In the genomic region with DNA sequence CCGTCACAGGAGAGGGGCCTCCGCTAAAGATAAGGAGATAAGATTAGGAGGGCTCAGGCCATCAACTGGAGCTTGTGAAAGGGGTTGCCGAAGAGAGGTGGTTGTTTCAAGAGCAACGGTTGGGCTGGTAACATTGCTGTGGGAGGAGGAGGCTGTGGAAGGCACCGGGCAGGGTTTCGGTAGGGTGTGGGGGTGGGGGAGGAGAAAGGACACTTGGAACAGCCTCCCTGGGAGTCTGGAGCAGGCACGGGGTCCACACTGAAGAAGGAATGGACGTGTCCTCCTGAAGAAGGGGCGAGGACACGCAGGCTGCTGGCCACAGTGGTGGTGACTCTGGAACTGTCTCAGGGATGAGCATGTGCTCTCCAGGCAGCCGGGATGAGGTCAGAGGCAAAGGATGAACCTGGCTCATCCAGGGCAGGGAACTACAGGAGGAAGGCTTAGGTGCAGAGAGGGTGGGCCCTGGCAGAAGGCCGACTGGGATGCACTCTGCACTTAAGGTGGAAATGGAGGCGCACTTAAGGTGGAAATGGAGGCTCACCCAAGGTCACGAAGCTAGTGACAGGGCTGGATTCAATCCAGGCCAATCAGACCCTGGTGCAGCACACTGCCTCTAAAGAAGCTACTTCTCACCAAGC, we compare ENCODE assay signal across 19 cellular contexts. TPM values are rescaled to one million over a fixed set of nuclear protein-coding genes. Genes with fewer than 3 reads are reported as not detected.
DNase-seq lines count a peak whose midpoint lies in the region; ATAC-seq, FAIRE-seq and TF ChIP-seq lines count a peak whose summit lies in the region.
"Had no signal": no experiment of that assay in that cellular context is flagged by ENCODE, and none has a peak within 500 bp of the region (broad histone marks: within the 10 kb centered on the region; RNA-seq: fewer than 3 reads in every experiment).

No MANE protein-coding gene starts in this region.

- TF ChIP-seq EP300 in SK-N-SH (IDR thresholded peaks at IDR 0.05; ENCODE audit: borderline replicate concordance in 1 of 2, low read depth in 1 of 2, low read length in 1 of 2): no peak

- peak; percentile 20 for DNase-seq in SK-N-SH
- DNase-seq in NCI-H69 (lab: John Stamatoyannopoulos, UW): peak; percentile 14
- peak; percentile 41 for DNase-seq in epithelial cell of esophagus (ENCODE audit: low read depth)
- peak; percentile 56 for DNase-seq in urothelium cell line (ENCODE audit: low spot score)
- DNase-seq: COR-L47, DMS53, Karpas-422, NCI-H2029 treated with DMSO at 0.1 percent for 48 hours, NCI-H2227 treated with DMSO at 0.1 percent for 48 hours, NCI-H524 treated with DMSO at 0.1 percent for 48 hours had no signal

- H3K36me3 ChIP-seq in SK-N-SH (replicated peaks in 1 of 2; ENCODE audit: control insufficient read depth in 1 of 2, insufficient read depth in 2 of 2, low read length in 1 of 2): no peaks in the 10 kb centered on the region

- no peaks in the 10 kb centered on the region for H3K9me3 ChIP-seq in SK-N-SH

- H3K4me3 ChIP-seq in SK-N-SH (ENCODE audit: low read depth in 2 of 2, low read length in 1 of 2) (no peak overlapping the region), epithelial cell of esophagus (ENCODE audit: low read length) (no peak overlapping the region)
- H3K4me3 ChIP-seq: GM12878 had no signal

- POLR2A ChIA-PET in SK-N-SH (lab: Yijun Ruan, JAX): interaction anchor here (1.3 kb wide), 1 partner anchor 10 kb away, joined by 3 read pairs; no protein-coding TSS in a partner anchor

- no peaks in the 10 kb centered on the region; a peak in 1 of 4 replicates for H3K4me1 ChIP-seq in SK-N-SH (ENCODE audit: control insufficient read depth in 1 of 2, insufficient read depth in 2 of 2, low read depth in 1 of 2, low read length in 1 of 2)

- H3K27ac ChIP-seq in SK-N-SH (ENCODE audit: low read depth in 2 of 2, low read length in 1 of 2): no peak overlapping the region

- CTCF ChIA-PET in SK-N-SH (lab: Yijun Ruan, JAX): interaction anchor here (0.9 to 4.4 kb wide), 3 partner anchors 9 to 113 kb away, joined by 3 to 22 read pairs (median 8); no protein-coding TSS in a partner anchor

- TF ChIP-seq RAD21 in SK-N-SH (IDR thresholded peaks at IDR 0.05; ENCODE audit: low read length): no peak

- H3K9ac ChIP-seq in SK-N-SH: no peak overlapping the region

- no peak for ATAC-seq in SK-N-SH treated with all-trans-retinoic acid at 6 μM for 48 hours
- ATAC-seq in GM21390 (IDR thresholded peaks at IDR 0.05; ENCODE audit: unreplicated experiment): no peak
- no peak for ATAC-seq in GM19452 (IDR thresholded peaks at IDR 0.05; ENCODE audit: unreplicated experiment)
- ATAC-seq in HG02798 (IDR thresholded peaks at IDR 0.05; ENCODE audit: poor library complexity, unreplicated experiment): no peak
- ATAC-seq: GM12878, Right ventricle myocardium inferior had no signal

- no peaks in the 10 kb centered on the region for H4K20me1 ChIP-seq in SK-N-SH (ENCODE audit: insufficient read depth)

- no peak for TF ChIP-seq CTCF in SK-N-SH (IDR thresholded peaks at IDR 0.05)
- TF ChIP-seq CTCF in epithelial cell of esophagus (IDR thresholded peaks at IDR 0.05; ENCODE audit: insufficient read depth, low read depth, low read length, missing control alignments): no peak

- H3F3A ChIP-seq in SK-N-SH (replicated peaks; ENCODE audit: insufficient read depth): no peaks in the 10 kb centered on the region

- no peaks in the 10 kb centered on the region for H3K9me2 ChIP-seq in SK-N-SH

- peaks cover 38% of the 10 kb centered on the region; the same call in 1 of the 2 replicates for H3K27me3 ChIP-seq in SK-N-SH (ENCODE audit: insufficient read depth)

- FAIRE-seq in urothelium cell line (lab: Jason Lieb, UNC): peak; percentile 46
- FAIRE-seq: GM12878, GM18507, H54 had no signal

- H2AFZ ChIP-seq in SK-N-SH (ENCODE audit: low read depth): no peak overlapping the region

- 18% methylated on average over 14 of the region's 14 CpGs for WGBS in SK-N-SH (ENCODE audit: low lambda C conversion rate)

- no peak overlapping the region for H3K4me2 ChIP-seq in SK-N-SH

- H3K79me2 ChIP-seq in SK-N-SH (ENCODE audit: insufficient read depth): no peaks in the 10 kb centered on the region

TF ChIP-seq in SK-N-SH, 30 proteins besides CTCF, POLR2A, EP300 and RAD21 (continues in another document):
- TF ChIP-seq SMC3 (IDR thresholded peaks at IDR 0.05; ENCODE audit: low read depth, low read length) (no peak), GABPA (IDR thresholded peaks at IDR 0.05; ENCODE audit: low read depth) (no peak), SIN3A (IDR thresholded peaks at IDR 0.05; ENCODE audit: borderline replicate concordance, low read depth, low read length) (no peak), RCOR1 (IDR thresholded peaks at IDR 0.05; ENCODE audit: low read length) (no peak), CHD2 (IDR thresholded peaks at IDR 0.05; ENCODE audit: low read length, partially characterized antibody) (no peak), NRF1 (IDR thresholded peaks at IDR 0.05; ENCODE audit: low read depth, low read length) (no peak), POLR2AphosphoS5 (IDR thresholded peaks at IDR 0.05; ENCODE audit: low read depth, low read length) (no peak), MXI1 (IDR thresholded peaks at IDR 0.05; ENCODE audit: low read depth, low read length) (no peak), RFX5 (IDR thresholded peaks at IDR 0.05; ENCODE audit: low read length) (no peak), FOXJ3 (CRISPR knock-in tag; IDR thresholded peaks at IDR 0.05) (no peak)
- TF ChIP-seq, protein P1, sequence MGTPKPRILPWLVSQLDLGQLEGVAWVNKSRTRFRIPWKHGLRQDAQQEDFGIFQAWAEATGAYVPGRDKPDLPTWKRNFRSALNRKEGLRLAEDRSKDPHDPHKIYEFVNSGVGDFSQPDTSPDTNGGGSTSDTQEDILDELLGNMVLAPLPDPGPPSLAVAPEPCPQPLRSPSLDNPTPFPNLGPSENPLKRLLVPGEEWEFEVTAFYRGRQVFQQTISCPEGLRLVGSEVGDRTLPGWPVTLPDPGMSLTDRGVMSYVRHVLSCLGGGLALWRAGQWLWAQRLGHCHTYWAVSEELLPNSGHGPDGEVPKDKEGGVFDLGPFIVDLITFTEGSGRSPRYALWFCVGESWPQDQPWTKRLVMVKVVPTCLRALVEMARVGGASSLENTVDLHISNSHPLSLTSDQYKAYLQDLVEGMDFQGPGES (IDR thresholded peaks at IDR 0.05; ENCODE audit: low read depth, low read length): no peak

TF ChIP-seq in SK-N-SH treated with all-trans-retinoic acid at 6 μM for 48 hours, 23 proteins besides CTCF, POLR2A, EP300 and RAD21 (continues in another document):
- no peak for TF ChIP-seq ZNF70 (CRISPR knock-in tag; IDR thresholded peaks at IDR 0.05)
- TF ChIP-seq, protein P2, sequence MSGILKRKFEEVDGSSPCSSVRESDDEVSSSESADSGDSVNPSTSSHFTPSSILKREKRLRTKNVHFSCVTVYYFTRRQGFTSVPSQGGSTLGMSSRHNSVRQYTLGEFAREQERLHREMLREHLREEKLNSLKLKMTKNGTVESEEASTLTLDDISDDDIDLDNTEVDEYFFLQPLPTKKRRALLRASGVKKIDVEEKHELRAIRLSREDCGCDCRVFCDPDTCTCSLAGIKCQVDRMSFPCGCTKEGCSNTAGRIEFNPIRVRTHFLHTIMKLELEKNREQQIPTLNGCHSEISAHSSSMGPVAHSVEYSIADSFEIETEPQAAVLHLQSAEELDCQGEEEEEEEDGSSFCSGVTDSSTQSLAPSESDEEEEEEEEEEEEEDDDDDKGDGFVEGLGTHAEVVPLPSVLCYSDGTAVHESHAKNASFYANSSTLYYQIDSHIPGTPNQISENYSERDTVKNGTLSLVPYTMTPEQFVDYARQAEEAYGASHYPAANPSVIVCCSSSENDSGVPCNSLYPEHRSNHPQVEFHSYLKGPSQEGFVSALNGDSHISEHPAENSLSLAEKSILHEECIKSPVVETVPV (CRISPR knock-in tag; IDR thresholded peaks at IDR 0.05): no peak
- TF ChIP-seq, protein P3, sequence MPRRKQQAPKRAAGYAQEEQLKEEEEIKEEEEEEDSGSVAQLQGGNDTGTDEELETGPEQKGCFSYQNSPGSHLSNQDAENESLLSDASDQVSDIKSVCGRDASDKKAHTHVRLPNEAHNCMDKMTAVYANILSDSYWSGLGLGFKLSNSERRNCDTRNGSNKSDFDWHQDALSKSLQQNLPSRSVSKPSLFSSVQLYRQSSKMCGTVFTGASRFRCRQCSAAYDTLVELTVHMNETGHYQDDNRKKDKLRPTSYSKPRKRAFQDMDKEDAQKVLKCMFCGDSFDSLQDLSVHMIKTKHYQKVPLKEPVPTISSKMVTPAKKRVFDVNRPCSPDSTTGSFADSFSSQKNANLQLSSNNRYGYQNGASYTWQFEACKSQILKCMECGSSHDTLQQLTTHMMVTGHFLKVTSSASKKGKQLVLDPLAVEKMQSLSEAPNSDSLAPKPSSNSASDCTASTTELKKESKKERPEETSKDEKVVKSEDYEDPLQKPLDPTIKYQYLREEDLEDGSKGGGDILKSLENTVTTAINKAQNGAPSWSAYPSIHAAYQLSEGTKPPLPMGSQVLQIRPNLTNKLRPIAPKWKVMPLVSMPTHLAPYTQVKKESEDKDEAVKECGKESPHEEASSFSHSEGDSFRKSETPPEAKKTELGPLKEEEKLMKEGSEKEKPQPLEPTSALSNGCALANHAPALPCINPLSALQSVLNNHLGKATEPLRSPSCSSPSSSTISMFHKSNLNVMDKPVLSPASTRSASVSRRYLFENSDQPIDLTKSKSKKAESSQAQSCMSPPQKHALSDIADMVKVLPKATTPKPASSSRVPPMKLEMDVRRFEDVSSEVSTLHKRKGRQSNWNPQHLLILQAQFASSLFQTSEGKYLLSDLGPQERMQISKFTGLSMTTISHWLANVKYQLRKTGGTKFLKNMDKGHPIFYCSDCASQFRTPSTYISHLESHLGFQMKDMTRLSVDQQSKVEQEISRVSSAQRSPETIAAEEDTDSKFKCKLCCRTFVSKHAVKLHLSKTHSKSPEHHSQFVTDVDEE (CRISPR knock-in tag; IDR thresholded peaks at IDR 0.05): no peak

RNA-seq across cellular contexts. Expression of a gene that starts 1.1 kb away (rescaled TPM):
- 0.02 TPM in 1 of 2 replicates, not detected in the other for polyA plus RNA-seq in SK-N-SH (2012; rRNA removed)
- polyA plus RNA-seq in SK-N-SH (2012; cell fraction: cytosol; rRNA removed): not detected in 2 replicates
- polyA plus RNA-seq in SK-N-SH (2012; cell fraction: nucleus; rRNA removed): not detected in 2 replicates
- polyA plus RNA-seq: CD14-positive monocyte had no signal

RNA-seq across cellular contexts. Expression of a gene that starts 24.6 kb away (rescaled TPM):
- not detected in 2 replicates for polyA plus RNA-seq in SK-N-SH (2012; rRNA removed)
- not detected in 2 replicates for polyA plus RNA-seq in SK-N-SH (2012; cell fraction: cytosol; rRNA removed)
- not detected in 2 replicates for polyA plus RNA-seq in SK-N-SH (2012; cell fraction: nucleus; rRNA removed)
- polyA plus RNA-seq: CD14-positive monocyte had no signal

RNA-seq across cellular contexts. Expression of a gene that starts 27.7 kb away (rescaled TPM):
- 28.5 and 32.8 TPM in 2 replicates for polyA plus RNA-seq in SK-N-SH (2012; rRNA removed)
- 22.0 and 22.7 TPM in 2 replicates for polyA plus RNA-seq in SK-N-SH (2012; cell fraction: cytosol; rRNA removed)
- polyA plus RNA-seq in SK-N-SH (2012; cell fraction: nucleus; rRNA removed): 61.0 and 72.2 TPM in 2 replicates

RNA-seq across cellular contexts. Expression of a gene that starts 43.2 kb away (rescaled TPM):
- polyA plus RNA-seq in SK-N-SH (2012; rRNA removed): not detected in 2 replicates
- polyA plus RNA-seq in SK-N-SH (2012; cell fraction: cytosol; rRNA removed): not detected in 2 replicates
- not detected in 2 replicates for polyA plus RNA-seq in SK-N-SH (2012; cell fraction: nucleus; rRNA removed)
- polyA plus RNA-seq: CD14-positive monocyte, GM12878 had no signal

RNA-seq across cellular contexts. Expression of a gene that starts 47.0 kb away (rescaled TPM):
- polyA plus RNA-seq in SK-N-SH (2012; rRNA removed): 0.02 TPM in 1 of 2 replicates, not detected in the other
- 0.05 TPM in 1 of 2 replicates, not detected in the other for polyA plus RNA-seq in SK-N-SH (2012; cell fraction: cytosol; rRNA removed)
- polyA plus RNA-seq in SK-N-SH (2012; cell fraction: nucleus; rRNA removed): not detected in 2 replicates
